In the genomic region with DNA sequence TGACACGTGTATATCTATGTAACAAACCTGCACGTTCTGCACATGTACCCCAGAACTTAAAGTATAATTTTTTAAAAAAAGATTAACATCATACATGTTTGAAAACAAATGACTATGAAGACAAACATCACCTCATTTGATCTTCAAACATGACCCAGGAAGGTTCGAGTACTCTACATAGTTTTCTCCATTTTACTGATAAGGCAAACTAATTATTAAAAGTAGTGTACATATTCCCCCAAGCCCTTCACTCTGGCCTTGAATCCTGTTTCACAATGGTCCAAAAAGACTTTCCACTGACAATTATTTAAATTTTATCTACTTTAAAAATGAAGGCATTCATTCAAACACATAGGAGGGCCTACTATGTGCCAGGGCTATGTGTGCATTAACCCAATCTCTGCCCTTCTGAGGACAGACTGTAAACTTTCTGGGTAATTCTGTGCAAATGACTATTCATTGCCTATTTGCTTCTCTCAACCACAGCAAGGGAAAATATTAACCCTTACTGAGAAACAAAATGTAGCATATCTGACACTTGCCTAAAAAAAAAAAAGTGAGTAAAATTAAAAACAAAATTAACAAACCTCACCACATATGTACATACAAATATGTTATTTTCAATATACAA, we compare ENCODE assay signal across 31 cellular contexts.
"Had no signal": no experiment of that assay in that cellular context is flagged by ENCODE, and none has a peak within 500 bp of the region (broad histone marks: within the 10 kb centered on the region; RNA-seq: fewer than 3 reads in every experiment).

No MANE protein-coding gene starts in this region.

- H3K4me3 ChIP-seq: adrenal gland, body of pancreas, breast epithelium had no signal

- H3K27ac ChIP-seq: adrenal gland, body of pancreas, brain microvascular endothelial cell, breast epithelium, VCaP had no signal

- DNase-seq: activated B cell treated with CpG ODN at 0.5 μM for 24 hours; activated CD4-positive, alpha-beta memory T cell treated with anti-CD3 and anti-CD28 coated beads for 36 hours; activated CD4-positive, alpha-beta T cell treated with anti-CD3 and anti-CD28 coated beads for 4 hours; activated CD4-positive, alpha-beta T cell treated with anti-CD3 and anti-CD28 coated beads, Interleukin-2, amount 10 ng/mL, durations not matched to agents 24 days and 14 days; activated CD4-positive, alpha-beta T cell treated with anti-CD3 and anti-CD28 coated beads, Interleukin-2, amount 50 U/mL, for 1 hour; activated CD4-positive, alpha-beta T cell treated with anti-CD3 and anti-CD28 coated beads, Interleukin-2, amount 50 U/mL, for 4 hours; activated CD4-positive, CD25-positive, alpha-beta regulatory T cell treated with anti-CD3 and anti-CD28 coated beads, Interleukin-2, amount 50 U/mL, for 72 hours; activated CD8-positive, alpha-beta memory T cell treated with anti-CD3 and anti-CD28 coated beads, Interleukin-2, amount 50 U/mL, for 4 hours; activated CD8-positive, alpha-beta T cell treated with anti-CD3 and anti-CD28 coated beads for 36 hours; activated effector memory CD4-positive, alpha-beta T cell treated with anti-CD3 and anti-CD28 coated beads, Interleukin-2, amount 50 U/mL, for 16 hours; activated gamma-delta T cell treated with Interleukin-2 at 50 U/mL for 16 hours; activated naive CD4-positive, alpha-beta T cell; activated naive CD4-positive, alpha-beta T cell treated with anti-CD3 and anti-CD28 coated beads for 36 hours; activated naive CD4-positive, alpha-beta T cell treated with anti-CD3 and anti-CD28 coated beads, Interleukin-2, amount 50 U/mL, for 16 hours; activated naive CD8-positive, alpha-beta T cell treated with anti-CD3 and anti-CD28 coated beads for 36 hours; activated T-cell treated with anti-CD3 and anti-CD28 coated beads, Interleukin-2, amount 50 U/mL, for 24 hours; activated T-cell treated with anti-CD3 and anti-CD28 coated beads, Interleukin-2, amount 50 U/mL, for 48 hours; adrenal gland; amniotic stem cell; aorta; body of pancreas; brain microvascular endothelial cell; central memory CD4-positive, alpha-beta T cell; T-helper 1 cell; T-helper 2 cell; T-helper 9 cell had no signal

- FAIRE-seq: astrocyte had no signal

- H3K9me3 ChIP-seq: adrenal gland, body of pancreas, breast epithelium had no signal

- H3K4me1 ChIP-seq: adrenal gland, breast epithelium had no signal

- H3K27me3 ChIP-seq: adrenal gland, body of pancreas, brain microvascular endothelial cell, breast epithelium had no signal

- ATAC-seq: activated CD8-positive, alpha-beta T cell treated with anti-CD3 and anti-CD28 coated beads for 36 hours; activated naive CD4-positive, alpha-beta T cell treated with anti-CD3 and anti-CD28 coated beads, Interleukin-2, amount 50 U/mL, for 72 hours; activated T-helper 17 cell treated with anti-CD3 and anti-CD28 coated beads, Interleukin-2, amount 50 U/mL, for 72 hours; body of pancreas had no signal

- H3K36me3 ChIP-seq: adrenal gland, brain microvascular endothelial cell, breast epithelium had no signal
